Comparison of ENCODE assay signal across 8 cellular contexts in genomic region chr15:58066042-58066867, GRCh38. TPM values are rescaled to one million over a fixed set of nuclear protein-coding genes. Genes with fewer than 3 reads are reported as not detected.
DNase-seq lines count a peak whose midpoint lies in the region; ATAC-seq, FAIRE-seq and TF ChIP-seq lines count a peak whose summit lies in the region.

No MANE protein-coding gene starts in this region.

- no peaks in the 10 kb centered on the region for H3K9me3 ChIP-seq in duodenal mucosa (ENCODE audit: control insufficient read depth in 1 of 2, low read length in 2 of 2)
- H3K9me3 ChIP-seq in liver (ENCODE audit: control insufficient read depth in 4 of 4, low read length in 3 of 4), result peaks cover 0 to 3% (median under 1%) of the 10 kb centered on the region in 4 donors

- no peak overlapping the region for H3K27ac Mint-ChIP-seq in WTC11

- DNase-seq in D721Med (ENCODE audit: insufficient read length, low spot score) (peak; percentile 23), HS-27A (ENCODE audit: low read depth) (peak; percentile 20), WTC11 (ENCODE audit: low spot score) (peak; percentile 73)
- DNase-seq in stimulated activated CD4-positive, alpha-beta T cell treated with anti-CD3 and anti-CD28 coated beads, Interleukin-2, amount 100 ng/mL, for 24 hours, result peak; percentile 54 to 69

- H3K27me3 Mint-ChIP-seq in WTC11 (ENCODE audit: low read depth), result peaks cover 92% of the 10 kb centered on the region

- H3K27ac ChIP-seq in duodenal mucosa (ENCODE audit: low read depth, low read length) (no peak overlapping the region), liver (ENCODE audit: low read depth in 1 of 2, low read length in 2 of 2) (no peak overlapping the region)

- POLR2A ChIA-PET in WTC11 (lab: Charles Lee), result interaction anchor here (0.9 kb wide), 1 partner anchor 315 kb away, joined by 7 read pairs; no protein-coding TSS in a partner anchor

- H3K4me1 ChIP-seq in duodenal mucosa (ENCODE audit: control insufficient read depth in 1 of 2, insufficient read depth in 2 of 2, low read length in 2 of 2) (no peaks in the 10 kb centered on the region), liver (ENCODE audit: control insufficient read depth in 4 of 4, insufficient read depth in 4 of 4, low read length in 3 of 4) (peaks cover 3 to 13% (median 9%) of the 10 kb centered on the region in 4 donors)

- H3K4me1 Mint-ChIP-seq in WTC11, result peaks cover 14% of the 10 kb centered on the region

- FAIRE-seq in D721Med (lab: Jason Lieb, UNC), result no peak

- H3K27me3 ChIP-seq in duodenal mucosa (ENCODE audit: control insufficient read depth in 1 of 2, insufficient read depth in 2 of 2, low read length in 2 of 2), result peaks cover 41 to 50% of the 10 kb centered on the region in 2 donors
- H3K27me3 ChIP-seq in liver (ENCODE audit: control insufficient read depth in 4 of 4, insufficient read depth in 4 of 4, low read length in 3 of 4), result peaks cover 0 to 11% (median 6%) of the 10 kb centered on the region in 4 donors

- TF ChIP-seq CTCF in D721Med (IDR thresholded peaks at IDR 0.05; ENCODE audit: insufficient read depth, missing control alignments) (peak; percentile 60), WTC11 (IDR thresholded peaks at IDR 0.05) (peak; percentile 44; the same call in 1 of the 2 replicates), liver (IDR thresholded peaks at IDR 0.05; ENCODE audit: low read depth, low read length, missing input control) (peak; percentile 81)

- no peaks in the 10 kb centered on the region for H3K36me3 ChIP-seq in duodenal mucosa (ENCODE audit: control insufficient read depth in 1 of 2, insufficient read depth in 2 of 2, low read length in 2 of 2)
- H3K36me3 ChIP-seq in liver (ENCODE audit: control insufficient read depth in 4 of 4, insufficient read depth in 3 of 4, low read depth in 1 of 4, low read length in 3 of 4), result no peaks in the 10 kb centered on the region

- CTCF ChIA-PET in WTC11 (lab: Charles Lee), result interaction anchor here (0.5 to 3.9 kb wide), 63 partner anchors 8 to 906 kb away, joined by 3 to 75 read pairs (median 4); partner anchors contain the start of gene POLR2M

- peak overlapping the region; percentile 53 for H3K4me3 ChIP-seq in duodenal mucosa (ENCODE audit: low read depth in 1 of 2, low read length in 2 of 2)
- H3K4me3 ChIP-seq in liver (ENCODE audit: low read depth in 1 of 3, low read length in 3 of 3), result peak overlapping the region; percentile 15 to 58 (median 27)

- 7% methylated on average over 59 of the region's 59 CpGs for WGBS in liver

- no peak overlapping the region for H3K9ac ChIP-seq in duodenal mucosa (ENCODE audit: low read depth in 1 of 2, low read length in 2 of 2)
- no peak overlapping the region for H3K9ac ChIP-seq in liver (ENCODE audit: low read depth in 1 of 2, low read length in 2 of 2)

- no peaks in the 10 kb centered on the region for H3K9me3 Mint-ChIP-seq in WTC11

- TF ChIP-seq RAD21 in liver (IDR thresholded peaks at IDR 0.05), result peak; percentile 74 to 84

- peak overlapping the region; percentile 49 for H3K4me3 Mint-ChIP-seq in WTC11

- H3K36me3 Mint-ChIP-seq in WTC11, result no peaks in the 10 kb centered on the region

- peak; percentile 91 for ATAC-seq in WTC11
- no peak for ATAC-seq in HG03095 (IDR thresholded peaks at IDR 0.05; ENCODE audit: unreplicated experiment)
- no peak for ATAC-seq in GM21737 (IDR thresholded peaks at IDR 0.05; ENCODE audit: unreplicated experiment)

TF ChIP-seq in WTC11, 78 proteins besides CTCF, POLR2A, EP300 and RAD21:
- TF ChIP-seq MAX (CRISPR knock-in tag; IDR thresholded peaks at IDR 0.05) (peak; percentile 59; the same call in 1 of the 2 replicates), ZNF232 (CRISPR knock-in tag; IDR thresholded peaks at IDR 0.05) (peak; percentile 29; the same call in 1 of the 2 replicates), ZNF263 (CRISPR knock-in tag; IDR thresholded peaks at IDR 0.05; ENCODE audit: low read depth) (no peak; the same call in 1 of the 2 replicates), MYBL2 (CRISPR knock-in tag; IDR thresholded peaks at IDR 0.05) (0 out of 2 replicates have a peak, but pooled peaks have one; percentile 25), ZNF121 (CRISPR knock-in tag; IDR thresholded peaks at IDR 0.05) (peak; percentile 84; the same call in 1 of the 2 replicates), RORB (CRISPR knock-in tag; IDR thresholded peaks at IDR 0.05) (no peak), MLX (CRISPR knock-in tag; IDR thresholded peaks at IDR 0.05) (peak; percentile 78; the same call in 1 of the 2 replicates), CDX4 (CRISPR knock-in tag; IDR thresholded peaks at IDR 0.05; ENCODE audit: borderline replicate concordance) (no peak), HMGXB4 (CRISPR knock-in tag; IDR thresholded peaks at IDR 0.05) (peak; percentile 93)

TF ChIP-seq in liver, 16 proteins besides CTCF, POLR2A, EP300 and RAD21:
- no peak for TF ChIP-seq ATF3 (IDR thresholded peaks at IDR 0.05)
- no peak for TF ChIP-seq REST (IDR thresholded peaks at IDR 0.05)
- TF ChIP-seq NR2F2 (IDR thresholded peaks at IDR 0.05), result no peak
- TF ChIP-seq SP1 (IDR thresholded peaks at IDR 0.05), result no peak
- no peak for TF ChIP-seq YY1 (IDR thresholded peaks at IDR 0.05)
- TF ChIP-seq GABPA (IDR thresholded peaks at IDR 0.05 in 1 of 2, conservative IDR thresholded peaks at IDR 0.05 in 1 of 2), result no peak
- TF ChIP-seq ZBTB33 (IDR thresholded peaks at IDR 0.05), result no peak
- no peak for TF ChIP-seq FOXA1 (IDR thresholded peaks at IDR 0.05)
- no peak for TF ChIP-seq HNF4A (conservative IDR thresholded peaks at IDR 0.05)
- TF ChIP-seq HNF4G (IDR thresholded peaks at IDR 0.05), result no peak

RNA-seq across cellular contexts. Expression of gene ALDH1A2, which starts 0.7 kb away (rescaled TPM):
- total RNA-seq in WTC11 (2021), result 1.1 to 1.3 TPM (median 1.2 TPM) in 3 replicates
- 10 to 100 TPM in 1 of 2 donors, 1 to 10 TPM in 1; 1.2 to 22.7 TPM for total RNA-seq in liver
- polyA plus RNA-seq in liver, result 10 to 100 TPM; 13.4 to 14.5 TPM

Comparison
In these comparisons a context has a peak if more than half of its experiments do, and no peak if none do; other contexts are left out.
1. DNase-seq: peak in every context shown above with its lines; median percentile 73 in WTC11; 62 in stimulated activated CD4-positive, alpha-beta T cell treated with anti-CD3 and anti-CD28 coated beads, Interleukin-2, amount 100 ng/mL, for 24 hours; 23 in D721Med; 20 in HS-27A.